ENCODE assay signal across 11 cellular contexts in the genomic region with DNA sequence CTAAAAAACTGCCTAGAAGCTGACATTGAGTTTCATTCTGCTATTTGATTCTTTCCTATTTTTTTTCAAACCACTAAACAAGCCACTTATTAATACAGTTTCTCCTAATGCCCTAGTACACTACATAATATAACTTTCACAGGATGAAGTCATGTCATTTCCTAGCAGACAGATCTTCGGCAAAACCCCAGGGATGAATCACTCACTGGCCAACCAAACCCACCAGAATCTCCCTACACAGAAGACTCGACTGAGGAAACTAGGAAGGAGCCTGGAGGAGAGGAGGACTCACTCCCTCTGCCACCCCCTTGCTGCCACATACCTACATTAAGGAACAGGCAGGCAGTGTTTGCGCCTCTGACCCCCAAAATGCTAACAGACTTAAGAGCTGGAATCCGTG. TPM values are rescaled to one million over a fixed set of nuclear protein-coding genes. Genes with fewer than 3 reads are reported as not detected.
DNase-seq lines count a peak whose midpoint lies in the region; ATAC-seq, FAIRE-seq and TF ChIP-seq lines count a peak whose summit lies in the region.
"Had no signal": no experiment of that assay in that cellular context is flagged by ENCODE, and none has a peak within 500 bp of the region (broad histone marks: within the 10 kb centered on the region; RNA-seq: fewer than 3 reads in every experiment).

No MANE protein-coding gene starts in this region.

- H3K36me3 Mint-ChIP-seq in CD4-positive, alpha-beta memory T cell = peaks cover 47 to 73% of the 10 kb centered on the region in 2 donors
- H3K36me3 Mint-ChIP-seq in brain (peaks cover 58% of the 10 kb centered on the region), memory B cell (peaks cover 23% of the 10 kb centered on the region)

- no peak overlapping the region for H3K4me3 ChIP-seq in CD4-positive, alpha-beta memory T cell (ENCODE audit: low read length in 2 of 2)
- H3K4me3 ChIP-seq in KMS-11 (IDR thresholded peaks at IDR 0.05; ENCODE audit: insufficient read depth, low read depth, low read length) = no peak overlapping the region
- H3K4me3 ChIP-seq: gastrocnemius medialis had no signal

- no peaks in the 10 kb centered on the region for H3K9me3 ChIP-seq in CD4-positive, alpha-beta memory T cell (ENCODE audit: control insufficient read depth in 1 of 2, low read length in 2 of 2)
- H3K9me3 ChIP-seq: gastrocnemius medialis had no signal

- CTCF ChIA-PET in CD4-positive, alpha-beta memory T cell (lab: Charles Lee; ENCODE audit: partially characterized antibody) = interaction anchor here (1.0 to 1.3 kb wide), 3 partner anchors 9 to 86 kb away, joined by 3 to 6 read pairs (median 4); no protein-coding TSS in a partner anchor

- intact Hi-C loops in CD4-positive, alpha-beta memory T cell (cut with micrococcal nuclease) = loop anchor here (10.0 kb wide), 1 partner anchor 125 kb away; no protein-coding TSS in a partner anchor

- peaks cover 51% of the 10 kb centered on the region for H3K79me2 ChIP-seq in KMS-11 (ENCODE audit: insufficient read depth, low read depth)

- TF ChIP-seq CTCF in KMS-11 (conservative IDR thresholded peaks at IDR 0.05; ENCODE audit: low read depth, low read length) = no peak
- no peak for TF ChIP-seq CTCF in brain (conservative IDR thresholded peaks at IDR 0.05)

- H3K4me3 Mint-ChIP-seq in CD4-positive, alpha-beta memory T cell = no peak overlapping the region
- no peak overlapping the region for H3K4me3 Mint-ChIP-seq in brain
- H3K4me3 Mint-ChIP-seq in memory B cell = no peak overlapping the region

- POLR2A ChIA-PET in CD4-positive, alpha-beta memory T cell (lab: Charles Lee; ENCODE audit: partially characterized antibody) = interaction anchor here (0.9 to 1.6 kb wide), 4 partner anchors 9 to 121 kb away, joined by 3 to 4 read pairs (median 3); no protein-coding TSS in a partner anchor

- H3K36me3 ChIP-seq in CD4-positive, alpha-beta memory T cell (ENCODE audit: insufficient read depth, low read length) = peaks cover 33% of the 10 kb centered on the region
- H3K36me3 ChIP-seq in KMS-11 (ENCODE audit: insufficient read depth) = no peaks in the 10 kb centered on the region

- peak overlapping the region in 4 of 7 donors; percentile 26 to 75 (median 58) for H3K27ac Mint-ChIP-seq in CD4-positive, alpha-beta memory T cell
- H3K27ac Mint-ChIP-seq in brain = peak overlapping the region in 3 of 5 experiments; percentile 73 to 98 (median 78)
- H3K27ac Mint-ChIP-seq in memory B cell = peak overlapping the region; percentile 53

- no peak for FAIRE-seq in frontal cortex (lab: Jason Lieb, UNC)

- H3K4me1 Mint-ChIP-seq in CD4-positive, alpha-beta memory T cell = peaks cover 14 to 64% (median 27%) of the 10 kb centered on the region in 4 donors
- H3K4me1 Mint-ChIP-seq in brain (peaks cover 64% of the 10 kb centered on the region), memory B cell (no peaks in the 10 kb centered on the region)

- no peak overlapping the region for H2AFZ ChIP-seq in KMS-11 (ENCODE audit: low read depth)

- no peaks in the 10 kb centered on the region for H3K27me3 Mint-ChIP-seq in CD4-positive, alpha-beta memory T cell
- no peaks in the 10 kb centered on the region for H3K27me3 Mint-ChIP-seq in brain
- no peaks in the 10 kb centered on the region for H3K27me3 Mint-ChIP-seq in memory B cell

- peaks cover 15% of the 10 kb centered on the region for H3K4me1 ChIP-seq in CD4-positive, alpha-beta memory T cell (ENCODE audit: insufficient read depth, low read length)
- peaks cover 100% of the 10 kb centered on the region for H3K4me1 ChIP-seq in KMS-11 (ENCODE audit: low read depth, poor library complexity, severe bottlenecking)

- no peak for ATAC-seq in memory B cell (ENCODE audit: low read depth)
- no peak for ATAC-seq in HG02588 (IDR thresholded peaks at IDR 0.05; ENCODE audit: unreplicated experiment)
- ATAC-seq: gastrocnemius medialis had no signal

- no peaks in the 10 kb centered on the region for H4K20me1 ChIP-seq in KMS-11 (ENCODE audit: insufficient read depth)

- H3K27ac ChIP-seq in CD4-positive, alpha-beta memory T cell (ENCODE audit: low read depth, low read length) = no peak overlapping the region
- H3K27ac ChIP-seq in KMS-11 = peak overlapping the region; percentile 99
- H3K27ac ChIP-seq: gastrocnemius medialis had no signal

- H3K4me2 ChIP-seq in KMS-11 = peak overlapping the region; percentile 54

- H3K9me3 Mint-ChIP-seq in CD4-positive, alpha-beta memory T cell = no peaks in the 10 kb centered on the region
- H3K9me3 Mint-ChIP-seq in brain (no peaks in the 10 kb centered on the region), memory B cell (no peaks in the 10 kb centered on the region)

- no peak overlapping the region; the same call in 1 of the 2 replicates for H3K9ac ChIP-seq in KMS-11

- DNase-seq in CD4-positive, alpha-beta memory T cell = no peak
- DNase-seq in memory B cell (ENCODE audit: low spot score in 2 of 2) = no peak
- DNase-seq in inferior parietal cortex (ENCODE audit: extremely low spot score) = no peak
- no peak for DNase-seq in NCI-H510A treated with DMSO at 0.1 percent for 48 hours (lab: John Stamatoyannopoulos, UW)
- DNase-seq in frontal cortex (ENCODE audit: low spot score in 2 of 2) = no peak
- DNase-seq: activated gamma-delta T cell, gastrocnemius medialis, NCI-H1930 had no signal

- no peaks in the 10 kb centered on the region for H3K27me3 ChIP-seq in CD4-positive, alpha-beta memory T cell (ENCODE audit: insufficient read depth, low read length)
- H3K27me3 ChIP-seq in KMS-11 (ENCODE audit: insufficient read depth, low read depth) = no peaks in the 10 kb centered on the region
- H3K27me3 ChIP-seq: gastrocnemius medialis had no signal

RNA-seq across cellular contexts. Expression of gene XPNPEP1, which starts 33.4 kb away (rescaled TPM):
- 10 to 100 TPM; 59.0 to 63.3 TPM for total RNA-seq in CD4-positive, alpha-beta memory T cell
- 10 to 100 TPM; 24.7 to 40.0 TPM for polyA plus RNA-seq in CD4-positive, alpha-beta memory T cell
- 43.1 TPM for polyA plus RNA-seq in brain (ENCODE audit: insufficient read depth, low read depth, low replicate concordance)
- total RNA-seq in frontal cortex = 79.9 TPM
